16 cellular contexts compared by ENCODE assay signal in genomic region chr2:111160758-111161157, GRCh38. TPM values are rescaled to one million over a fixed set of nuclear protein-coding genes. Genes with fewer than 3 reads are reported as not detected.
DNase-seq lines count a peak whose midpoint lies in the region; ATAC-seq and TF ChIP-seq lines count a peak whose summit lies in the region.
"Had no signal": no experiment of that assay in that cellular context is flagged by ENCODE, and none has a peak within 500 bp of the region (broad histone marks: within the 10 kb centered on the region; RNA-seq: fewer than 3 reads in every experiment).

No MANE protein-coding gene starts in this region.

- no peak overlapping the region for H3K4me3 Mint-ChIP-seq in activated CD4-positive, alpha-beta T cell treated with anti-CD3 and anti-CD28 coated beads, Interleukin-2, amount 10 ng/mL, durations not matched to agents 24 days and 14 days
- H3K4me3 Mint-ChIP-seq: activated naive CD8-positive, alpha-beta T cell treated with anti-CD3 and anti-CD28 coated beads, Interleukin-2, amount 50 U/mL, for 24 hours; CD8-positive, alpha-beta memory T cell; T-helper 17 cell had no signal

- no peaks in the 10 kb centered on the region for H3K9me3 ChIP-seq in MG63

- H3K27me3 Mint-ChIP-seq in activated CD4-positive, alpha-beta T cell treated with anti-CD3 and anti-CD28 coated beads, Interleukin-2, amount 10 ng/mL, durations not matched to agents 24 days and 14 days, result no peaks in the 10 kb centered on the region
- H3K27me3 Mint-ChIP-seq: CD8-positive, alpha-beta memory T cell; T-helper 17 cell had no signal

- ATAC-seq in HG03442 (IDR thresholded peaks at IDR 0.05; ENCODE audit: unreplicated experiment), result no peak
- ATAC-seq: activated naive CD8-positive, alpha-beta T cell treated with anti-CD3 and anti-CD28 coated beads, Interleukin-2, amount 50 U/mL, for 24 hours; T-helper 17 cell had no signal

- H3K36me3 Mint-ChIP-seq in activated CD4-positive, alpha-beta T cell treated with anti-CD3 and anti-CD28 coated beads, Interleukin-2, amount 10 ng/mL, durations not matched to agents 24 days and 14 days (ENCODE audit: low read depth), result peaks cover 87% of the 10 kb centered on the region

- no peaks in the 10 kb centered on the region for H3K36me3 ChIP-seq in MG63

- H3K4me3 ChIP-seq in AG10803 (ENCODE audit: low read length), result peak overlapping the region; percentile 7; the same call in 1 of the 2 replicates
- no peak overlapping the region for H3K4me3 ChIP-seq in MG63

- no peak overlapping the region for H3K27ac Mint-ChIP-seq in activated CD4-positive, alpha-beta T cell treated with anti-CD3 and anti-CD28 coated beads, Interleukin-2, amount 10 ng/mL, durations not matched to agents 24 days and 14 days

- no peaks in the 10 kb centered on the region for H3K27me3 ChIP-seq in MG63

- TF ChIP-seq CTCF in AG10803 (conservative IDR thresholded peaks at IDR 0.05; ENCODE audit: low read length), result no peak

- no peaks in the 10 kb centered on the region for H3K9me3 Mint-ChIP-seq in activated CD4-positive, alpha-beta T cell treated with anti-CD3 and anti-CD28 coated beads, Interleukin-2, amount 10 ng/mL, durations not matched to agents 24 days and 14 days
- H3K9me3 Mint-ChIP-seq: activated naive CD8-positive, alpha-beta T cell treated with anti-CD3 and anti-CD28 coated beads, Interleukin-2, amount 50 U/mL, for 24 hours; CD8-positive, alpha-beta memory T cell had no signal

- intact Hi-C loops in activated CD4-positive, alpha-beta T cell treated with anti-CD3 and anti-CD28 coated beads, Interleukin-2, amount 10 ng/mL, durations not matched to agents 24 days and 14 days (cut with micrococcal nuclease), result no loop called here

- H3K4me1 Mint-ChIP-seq in activated CD4-positive, alpha-beta T cell treated with anti-CD3 and anti-CD28 coated beads, Interleukin-2, amount 10 ng/mL, durations not matched to agents 24 days and 14 days, result peaks cover 52% of the 10 kb centered on the region

- DNase-seq in AG10803 (ENCODE audit: low read depth), result peak; percentile 91
- peak; percentile 71 for DNase-seq in MG63
- peak; percentile 90 for DNase-seq in dedifferentiated amniotic fluid mesenchymal stem cell (ENCODE audit: extremely low spot score)
- DNase-seq in myocyte (ENCODE audit: low read depth), result peak; percentile 71
- DNase-seq in mucosa of gallbladder (ENCODE audit: low spot score), result no peak
- no peak for DNase-seq in amygdala (lab: John Stamatoyannopoulos, UW)
- DNase-seq in activated CD4-positive, alpha-beta T cell treated with anti-CD3 and anti-CD28 coated beads, Interleukin-2, amount 10 ng/mL, durations not matched to agents 24 days and 14 days, result no peak
- DNase-seq: activated naive CD8-positive, alpha-beta T cell treated with anti-CD3 and anti-CD28 coated beads, Interleukin-2, amount 50 U/mL, for 24 hours; CD8-positive, alpha-beta memory T cell; erythroblast; left cardiac atrium; NCI-H1048; nucleus accumbens; stimulated activated CD4-positive, alpha-beta T cell treated with anti-CD3 and anti-CD28 coated beads, Interleukin-4, amount 100 ng/mL, for 4 hours; T-helper 17 cell had no signal

RNA-seq across cellular contexts. Expression of gene BCL2L11, which starts 40.0 kb away (rescaled TPM):
- total RNA-seq in MG63 (2014; rRNA removed; shearing (Covaris generic); ENCODE audit: low replicate concordance), result 1.1 and 1.8 TPM in 2 replicates
- 23.5 and 36.2 TPM in 2 replicates for total RNA-seq in myocyte
- 23.2 TPM for polyA plus RNA-seq in myocyte (2012)
- 19.1 TPM for total RNA-seq in mucosa of gallbladder
- 193 and 219 TPM in 2 replicates for total RNA-seq in activated CD4-positive, alpha-beta T cell treated with anti-CD3 and anti-CD28 coated beads, Interleukin-2, amount 10 ng/mL, durations not matched to agents 24 days and 14 days

Comparison
In these comparisons a context has a peak if more than half of its experiments do, and no peak if none do; other contexts are left out.
1. DNase-seq: peak in AG10803 (single experiment), MG63 (single experiment), dedifferentiated amniotic fluid mesenchymal stem cell (single experiment) and myocyte (single experiment); none in mucosa of gallbladder (single experiment), amygdala (0 of 56) and activated CD4-positive, alpha-beta T cell treated with anti-CD3 and anti-CD28 coated beads, Interleukin-2, amount 10 ng/mL, durations not matched to agents 24 days and 14 days (single experiment).